ENCODE assay signal across 1 cellular context in genomic region chr12:64877363-64878004, GRCh38.
TF ChIP-seq lines count a peak whose summit lies in the region.

No MANE protein-coding gene starts in this region.

TF ChIP-seq in GM12878, 131 proteins besides CTCF, POLR2A, EP300 and RAD21 (continues in another document):
- peak; percentile 76 for TF ChIP-seq DPF2 (IDR thresholded peaks at IDR 0.05)
- TF ChIP-seq FOXM1 (IDR thresholded peaks at IDR 0.05; ENCODE audit: low read depth, low read length) = peak; percentile 98
- no peak for TF ChIP-seq LARP7 (IDR thresholded peaks at IDR 0.05)
- TF ChIP-seq RUNX3 (IDR thresholded peaks at IDR 0.05; ENCODE audit: low read length) = peak; percentile 96
- peak; percentile 92 for TF ChIP-seq ATF7 (IDR thresholded peaks at IDR 0.05; ENCODE audit: low read depth)
- TF ChIP-seq, protein P1, sequence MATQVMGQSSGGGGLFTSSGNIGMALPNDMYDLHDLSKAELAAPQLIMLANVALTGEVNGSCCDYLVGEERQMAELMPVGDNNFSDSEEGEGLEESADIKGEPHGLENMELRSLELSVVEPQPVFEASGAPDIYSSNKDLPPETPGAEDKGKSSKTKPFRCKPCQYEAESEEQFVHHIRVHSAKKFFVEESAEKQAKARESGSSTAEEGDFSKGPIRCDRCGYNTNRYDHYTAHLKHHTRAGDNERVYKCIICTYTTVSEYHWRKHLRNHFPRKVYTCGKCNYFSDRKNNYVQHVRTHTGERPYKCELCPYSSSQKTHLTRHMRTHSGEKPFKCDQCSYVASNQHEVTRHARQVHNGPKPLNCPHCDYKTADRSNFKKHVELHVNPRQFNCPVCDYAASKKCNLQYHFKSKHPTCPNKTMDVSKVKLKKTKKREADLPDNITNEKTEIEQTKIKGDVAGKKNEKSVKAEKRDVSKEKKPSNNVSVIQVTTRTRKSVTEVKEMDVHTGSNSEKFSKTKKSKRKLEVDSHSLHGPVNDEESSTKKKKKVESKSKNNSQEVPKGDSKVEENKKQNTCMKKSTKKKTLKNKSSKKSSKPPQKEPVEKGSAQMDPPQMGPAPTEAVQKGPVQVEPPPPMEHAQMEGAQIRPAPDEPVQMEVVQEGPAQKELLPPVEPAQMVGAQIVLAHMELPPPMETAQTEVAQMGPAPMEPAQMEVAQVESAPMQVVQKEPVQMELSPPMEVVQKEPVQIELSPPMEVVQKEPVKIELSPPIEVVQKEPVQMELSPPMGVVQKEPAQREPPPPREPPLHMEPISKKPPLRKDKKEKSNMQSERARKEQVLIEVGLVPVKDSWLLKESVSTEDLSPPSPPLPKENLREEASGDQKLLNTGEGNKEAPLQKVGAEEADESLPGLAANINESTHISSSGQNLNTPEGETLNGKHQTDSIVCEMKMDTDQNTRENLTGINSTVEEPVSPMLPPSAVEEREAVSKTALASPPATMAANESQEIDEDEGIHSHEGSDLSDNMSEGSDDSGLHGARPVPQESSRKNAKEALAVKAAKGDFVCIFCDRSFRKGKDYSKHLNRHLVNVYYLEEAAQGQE (IDR thresholded peaks at IDR 0.05; ENCODE audit: low read depth, low read length) = peak; percentile 25; the same call in 1 of the 2 replicates
- TF ChIP-seq RCOR1 (conservative IDR thresholded peaks at IDR 0.05; ENCODE audit: low read depth, low read length) = no peak; the same call in 1 of the 2 replicates
- TF ChIP-seq SIN3A (IDR thresholded peaks at IDR 0.05; ENCODE audit: low read depth, low read length) = no peak
- TF ChIP-seq EED (IDR thresholded peaks at IDR 0.05; ENCODE audit: low read depth) = peak; percentile 79
- TF ChIP-seq IRF4 (IDR thresholded peaks at IDR 0.05; ENCODE audit: low read depth, low read length) = peak; percentile 60; the same call in 1 of the 2 replicates
- TF ChIP-seq NFYA (IDR thresholded peaks at IDR 0.05; ENCODE audit: borderline replicate concordance, low read depth, low read length) = no peak
- peak; percentile 59; the same call in 1 of the 2 replicates for TF ChIP-seq CBX5 (IDR thresholded peaks at IDR 0.05; ENCODE audit: low read depth)
- no peak for TF ChIP-seq SMARCA5 (IDR thresholded peaks at IDR 0.05)
- TF ChIP-seq CEBPB (IDR thresholded peaks at IDR 0.05; ENCODE audit: borderline replicate concordance in 1 of 2, low read depth in 2 of 2, low read length in 2 of 2) = peak in 1 of 2 experiments; percentile 60; a peak in 1 of 4 replicates
- TF ChIP-seq MEF2B (IDR thresholded peaks at IDR 0.05; ENCODE audit: partially characterized antibody, poor library complexity, severe bottlenecking) = peak; percentile 93
- no peak for TF ChIP-seq RBBP5 (conservative IDR thresholded peaks at IDR 0.05)
- no peak for TF ChIP-seq POLR2AphosphoS2 (IDR thresholded peaks at IDR 0.05; ENCODE audit: low read depth, low read length)
- TF ChIP-seq BMI1 (IDR thresholded peaks at IDR 0.05; ENCODE audit: borderline replicate concordance) = no peak
- no peak for TF ChIP-seq YBX1 (IDR thresholded peaks at IDR 0.05)
- TF ChIP-seq FOS (IDR thresholded peaks at IDR 0.05; ENCODE audit: borderline replicate concordance, extremely low read depth, insufficient read length) = no peak
- peak; percentile 58; the same call in 1 of the 3 replicates for TF ChIP-seq POU2F2 (IDR thresholded peaks at IDR 0.05; ENCODE audit: borderline replicate concordance, low read depth, low read length)
- peak; percentile 51 for TF ChIP-seq SMAD1 (IDR thresholded peaks at IDR 0.05; ENCODE audit: low read depth, partially characterized antibody)
- TF ChIP-seq ZSCAN29 (IDR thresholded peaks at IDR 0.05) = no peak
- TF ChIP-seq GABPA (IDR thresholded peaks at IDR 0.05; ENCODE audit: low read depth) = peak; percentile 60
- TF ChIP-seq KLF5 (IDR thresholded peaks at IDR 0.05; ENCODE audit: partially characterized antibody) = peak; percentile 64
- 0 out of 2 replicates have a peak, but pooled peaks have one; percentile 26 for TF ChIP-seq CREB1 (IDR thresholded peaks at IDR 0.05; ENCODE audit: low read depth)
- TF ChIP-seq, protein P2, sequence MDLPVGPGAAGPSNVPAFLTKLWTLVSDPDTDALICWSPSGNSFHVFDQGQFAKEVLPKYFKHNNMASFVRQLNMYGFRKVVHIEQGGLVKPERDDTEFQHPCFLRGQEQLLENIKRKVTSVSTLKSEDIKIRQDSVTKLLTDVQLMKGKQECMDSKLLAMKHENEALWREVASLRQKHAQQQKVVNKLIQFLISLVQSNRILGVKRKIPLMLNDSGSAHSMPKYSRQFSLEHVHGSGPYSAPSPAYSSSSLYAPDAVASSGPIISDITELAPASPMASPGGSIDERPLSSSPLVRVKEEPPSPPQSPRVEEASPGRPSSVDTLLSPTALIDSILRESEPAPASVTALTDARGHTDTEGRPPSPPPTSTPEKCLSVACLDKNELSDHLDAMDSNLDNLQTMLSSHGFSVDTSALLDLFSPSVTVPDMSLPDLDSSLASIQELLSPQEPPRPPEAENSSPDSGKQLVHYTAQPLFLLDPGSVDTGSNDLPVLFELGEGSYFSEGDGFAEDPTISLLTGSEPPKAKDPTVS (IDR thresholded peaks at IDR 0.05; ENCODE audit: low read depth, low read length) = no peak
- TF ChIP-seq, protein P3, sequence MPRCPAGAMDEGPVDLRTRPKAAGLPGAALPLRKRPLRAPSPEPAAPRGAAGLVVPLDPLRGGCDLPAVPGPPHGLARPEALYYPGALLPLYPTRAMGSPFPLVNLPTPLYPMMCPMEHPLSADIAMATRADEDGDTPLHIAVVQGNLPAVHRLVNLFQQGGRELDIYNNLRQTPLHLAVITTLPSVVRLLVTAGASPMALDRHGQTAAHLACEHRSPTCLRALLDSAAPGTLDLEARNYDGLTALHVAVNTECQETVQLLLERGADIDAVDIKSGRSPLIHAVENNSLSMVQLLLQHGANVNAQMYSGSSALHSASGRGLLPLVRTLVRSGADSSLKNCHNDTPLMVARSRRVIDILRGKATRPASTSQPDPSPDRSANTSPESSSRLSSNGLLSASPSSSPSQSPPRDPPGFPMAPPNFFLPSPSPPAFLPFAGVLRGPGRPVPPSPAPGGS (IDR thresholded peaks at IDR 0.05; ENCODE audit: borderline replicate concordance, insufficient read depth, low read depth, low read length, poor library complexity, severe bottlenecking) = peak; percentile 92
- TF ChIP-seq, protein P4, sequence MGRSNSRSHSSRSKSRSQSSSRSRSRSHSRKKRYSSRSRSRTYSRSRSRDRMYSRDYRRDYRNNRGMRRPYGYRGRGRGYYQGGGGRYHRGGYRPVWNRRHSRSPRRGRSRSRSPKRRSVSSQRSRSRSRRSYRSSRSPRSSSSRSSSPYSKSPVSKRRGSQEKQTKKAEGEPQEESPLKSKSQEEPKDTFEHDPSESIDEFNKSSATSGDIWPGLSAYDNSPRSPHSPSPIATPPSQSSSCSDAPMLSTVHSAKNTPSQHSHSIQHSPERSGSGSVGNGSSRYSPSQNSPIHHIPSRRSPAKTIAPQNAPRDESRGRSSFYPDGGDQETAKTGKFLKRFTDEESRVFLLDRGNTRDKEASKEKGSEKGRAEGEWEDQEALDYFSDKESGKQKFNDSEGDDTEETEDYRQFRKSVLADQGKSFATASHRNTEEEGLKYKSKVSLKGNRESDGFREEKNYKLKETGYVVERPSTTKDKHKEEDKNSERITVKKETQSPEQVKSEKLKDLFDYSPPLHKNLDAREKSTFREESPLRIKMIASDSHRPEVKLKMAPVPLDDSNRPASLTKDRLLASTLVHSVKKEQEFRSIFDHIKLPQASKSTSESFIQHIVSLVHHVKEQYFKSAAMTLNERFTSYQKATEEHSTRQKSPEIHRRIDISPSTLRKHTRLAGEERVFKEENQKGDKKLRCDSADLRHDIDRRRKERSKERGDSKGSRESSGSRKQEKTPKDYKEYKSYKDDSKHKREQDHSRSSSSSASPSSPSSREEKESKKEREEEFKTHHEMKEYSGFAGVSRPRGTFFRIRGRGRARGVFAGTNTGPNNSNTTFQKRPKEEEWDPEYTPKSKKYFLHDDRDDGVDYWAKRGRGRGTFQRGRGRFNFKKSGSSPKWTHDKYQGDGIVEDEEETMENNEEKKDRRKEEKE (IDR thresholded peaks at IDR 0.05) = no peak
- 0 out of 2 replicates have a peak, but pooled peaks have one; percentile 65 for TF ChIP-seq PML (IDR thresholded peaks at IDR 0.05; ENCODE audit: low read length)
- TF ChIP-seq MYC (IDR thresholded peaks at IDR 0.05; ENCODE audit: insufficient read depth, insufficient read length, insufficient replicate concordance, low read length, severe bottlenecking) = no peak
- TF ChIP-seq SREBF1 (IDR thresholded peaks at IDR 0.05; ENCODE audit: low read length) = no peak
- TF ChIP-seq ETV6 (conservative IDR thresholded peaks at IDR 0.05 in 1 of 2, IDR thresholded peaks at IDR 0.05 in 1 of 2; ENCODE audit: borderline replicate concordance in 1 of 2, low read depth in 1 of 2) = peak in 1 of 2 experiments; percentile 69; a peak in 2 of 4 replicates
- peak; percentile 99 for TF ChIP-seq NFIC (IDR thresholded peaks at IDR 0.05; ENCODE audit: low read depth, low read length)
- TF ChIP-seq ZNF24 (IDR thresholded peaks at IDR 0.05) = 0 out of 2 replicates have a peak, but pooled peaks have one; percentile 32
- TF ChIP-seq RAD51 (IDR thresholded peaks at IDR 0.05) = no peak
- peak; percentile 76 for TF ChIP-seq BCL11A (IDR thresholded peaks at IDR 0.05; ENCODE audit: low read depth, low read length)
- no peak for TF ChIP-seq EGR1 (IDR thresholded peaks at IDR 0.05; ENCODE audit: borderline replicate concordance in 1 of 2, low read depth in 2 of 2, low read length in 2 of 2)
- TF ChIP-seq, protein P5, sequence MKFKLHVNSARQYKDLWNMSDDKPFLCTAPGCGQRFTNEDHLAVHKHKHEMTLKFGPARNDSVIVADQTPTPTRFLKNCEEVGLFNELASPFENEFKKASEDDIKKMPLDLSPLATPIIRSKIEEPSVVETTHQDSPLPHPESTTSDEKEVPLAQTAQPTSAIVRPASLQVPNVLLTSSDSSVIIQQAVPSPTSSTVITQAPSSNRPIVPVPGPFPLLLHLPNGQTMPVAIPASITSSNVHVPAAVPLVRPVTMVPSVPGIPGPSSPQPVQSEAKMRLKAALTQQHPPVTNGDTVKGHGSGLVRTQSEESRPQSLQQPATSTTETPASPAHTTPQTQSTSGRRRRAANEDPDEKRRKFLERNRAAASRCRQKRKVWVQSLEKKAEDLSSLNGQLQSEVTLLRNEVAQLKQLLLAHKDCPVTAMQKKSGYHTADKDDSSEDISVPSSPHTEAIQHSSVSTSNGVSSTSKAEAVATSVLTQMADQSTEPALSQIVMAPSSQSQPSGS (IDR thresholded peaks at IDR 0.05; ENCODE audit: low read length) = peak; percentile 98
- TF ChIP-seq, protein P6, sequence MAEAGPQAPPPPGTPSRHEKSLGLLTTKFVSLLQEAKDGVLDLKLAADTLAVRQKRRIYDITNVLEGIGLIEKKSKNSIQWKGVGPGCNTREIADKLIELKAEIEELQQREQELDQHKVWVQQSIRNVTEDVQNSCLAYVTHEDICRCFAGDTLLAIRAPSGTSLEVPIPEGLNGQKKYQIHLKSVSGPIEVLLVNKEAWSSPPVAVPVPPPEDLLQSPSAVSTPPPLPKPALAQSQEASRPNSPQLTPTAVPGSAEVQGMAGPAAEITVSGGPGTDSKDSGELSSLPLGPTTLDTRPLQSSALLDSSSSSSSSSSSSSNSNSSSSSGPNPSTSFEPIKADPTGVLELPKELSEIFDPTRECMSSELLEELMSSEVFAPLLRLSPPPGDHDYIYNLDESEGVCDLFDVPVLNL (IDR thresholded peaks at IDR 0.05; ENCODE audit: low read depth, low read length) = no peak
- TF ChIP-seq SUZ12 (IDR thresholded peaks at IDR 0.05; ENCODE audit: unreplicated experiment) = no peak
- TF ChIP-seq, protein P7, sequence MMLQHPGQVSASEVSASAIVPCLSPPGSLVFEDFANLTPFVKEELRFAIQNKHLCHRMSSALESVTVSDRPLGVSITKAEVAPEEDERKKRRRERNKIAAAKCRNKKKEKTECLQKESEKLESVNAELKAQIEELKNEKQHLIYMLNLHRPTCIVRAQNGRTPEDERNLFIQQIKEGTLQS (IDR thresholded peaks at IDR 0.05; ENCODE audit: borderline replicate concordance, extremely low read depth, low read depth, low read length) = no peak
- 0 out of 2 replicates have a peak, but pooled peaks have one; percentile 46 for TF ChIP-seq STAT3 (IDR thresholded peaks at IDR 0.05; ENCODE audit: low read depth, low read length)
- TF ChIP-seq TAF1 (IDR thresholded peaks at IDR 0.05; ENCODE audit: borderline replicate concordance, low read depth, low read length) = no peak
- TF ChIP-seq, protein P8, sequence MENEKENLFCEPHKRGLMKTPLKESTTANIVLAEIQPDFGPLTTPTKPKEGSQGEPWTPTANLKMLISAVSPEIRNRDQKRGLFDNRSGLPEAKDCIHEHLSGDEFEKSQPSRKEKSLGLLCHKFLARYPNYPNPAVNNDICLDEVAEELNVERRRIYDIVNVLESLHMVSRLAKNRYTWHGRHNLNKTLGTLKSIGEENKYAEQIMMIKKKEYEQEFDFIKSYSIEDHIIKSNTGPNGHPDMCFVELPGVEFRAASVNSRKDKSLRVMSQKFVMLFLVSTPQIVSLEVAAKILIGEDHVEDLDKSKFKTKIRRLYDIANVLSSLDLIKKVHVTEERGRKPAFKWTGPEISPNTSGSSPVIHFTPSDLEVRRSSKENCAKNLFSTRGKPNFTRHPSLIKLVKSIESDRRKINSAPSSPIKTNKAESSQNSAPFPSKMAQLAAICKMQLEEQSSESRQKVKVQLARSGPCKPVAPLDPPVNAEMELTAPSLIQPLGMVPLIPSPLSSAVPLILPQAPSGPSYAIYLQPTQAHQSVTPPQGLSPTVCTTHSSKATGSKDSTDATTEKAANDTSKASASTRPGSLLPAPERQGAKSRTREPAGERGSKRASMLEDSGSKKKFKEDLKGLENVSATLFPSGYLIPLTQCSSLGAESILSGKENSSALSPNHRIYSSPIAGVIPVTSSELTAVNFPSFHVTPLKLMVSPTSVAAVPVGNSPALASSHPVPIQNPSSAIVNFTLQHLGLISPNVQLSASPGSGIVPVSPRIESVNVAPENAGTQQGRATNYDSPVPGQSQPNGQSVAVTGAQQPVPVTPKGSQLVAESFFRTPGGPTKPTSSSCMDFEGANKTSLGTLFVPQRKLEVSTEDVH (IDR thresholded peaks at IDR 0.05; ENCODE audit: low read depth, partially characterized antibody) = no peak
- no peak for TF ChIP-seq RFX5 (IDR thresholded peaks at IDR 0.05; ENCODE audit: low read depth, low read length)
- TF ChIP-seq JUND (IDR thresholded peaks at IDR 0.05; ENCODE audit: low read depth, low read length) = peak; percentile 29; the same call in 1 of the 2 replicates
